ENCODE assay signal across 25 cellular contexts in the genomic region with DNA sequence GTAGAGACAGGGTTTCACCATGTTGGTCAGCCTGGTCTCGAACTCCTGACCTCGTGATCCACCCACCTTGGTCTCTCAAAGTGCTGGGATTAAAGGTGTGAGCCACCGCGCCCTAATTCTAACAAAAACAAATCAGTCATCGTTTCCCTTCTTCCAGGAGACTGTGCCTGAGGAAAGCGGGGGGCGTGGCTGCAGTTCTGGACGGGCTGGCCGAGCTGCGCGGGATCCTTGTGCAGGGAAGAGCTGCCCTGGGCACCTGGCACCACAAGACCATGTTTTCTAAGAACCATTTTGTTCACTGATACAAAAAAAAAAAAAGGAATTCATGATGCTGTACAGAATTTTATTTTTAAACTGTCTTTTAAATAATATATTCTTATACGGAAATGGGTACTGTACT.
"Had no signal": no experiment of that assay in that cellular context is flagged by ENCODE, and none has a peak within 500 bp of the region (broad histone marks: within the 10 kb centered on the region; RNA-seq: fewer than 3 reads in every experiment).

No MANE protein-coding gene starts in this region.

- H3K27ac Mint-ChIP-seq: dendritic cell treated with granulocyte-macrophage colony-stimulating factor and Interleukin-4, amounts not matched to agents 40 ng/mL and 50 ng/mL, for 4 days; effector memory CD8-positive, alpha-beta T cell; endodermal cell had no signal

- H3K27me3 ChIP-seq: colonic mucosa had no signal

- H3K9me3 ChIP-seq: colonic mucosa, esophagus muscularis mucosa, esophagus squamous epithelium, gastrocnemius medialis, gastroesophageal sphincter, heart left ventricle, heart right ventricle had no signal

- H3K27ac ChIP-seq: colonic mucosa, coronary artery, dorsolateral prefrontal cortex, epithelial cell of prostate, esophagus muscularis mucosa, esophagus squamous epithelium, foreskin keratinocyte, gastrocnemius medialis, gastroesophageal sphincter, heart left ventricle, heart right ventricle had no signal

- H3K4me3 ChIP-seq: colonic mucosa, coronary artery, dorsolateral prefrontal cortex, esophagus muscularis mucosa, esophagus squamous epithelium, gastrocnemius medialis, gastroesophageal sphincter, heart left ventricle, heart right ventricle had no signal

- H3K4me3 Mint-ChIP-seq: dendritic cell treated with granulocyte-macrophage colony-stimulating factor and Interleukin-4, amounts not matched to agents 40 ng/mL and 50 ng/mL, for 4 days; effector memory CD8-positive, alpha-beta T cell; endodermal cell had no signal

- H3K4me1 ChIP-seq: colonic mucosa, esophagus muscularis mucosa, esophagus squamous epithelium, foreskin keratinocyte, gastrocnemius medialis, gastroesophageal sphincter, heart left ventricle, heart right ventricle had no signal

- H3K9me3 Mint-ChIP-seq: dendritic cell treated with granulocyte-macrophage colony-stimulating factor and Interleukin-4, amounts not matched to agents 40 ng/mL and 50 ng/mL, for 4 days; effector memory CD8-positive, alpha-beta T cell had no signal

- ATAC-seq: effector memory CD8-positive, alpha-beta T cell; esophagus mucosa; foreskin keratinocyte; gastrocnemius medialis; gastroesophageal sphincter; heart right ventricle had no signal

- H3K36me3 ChIP-seq: colonic mucosa, gastrocnemius medialis had no signal

- DNase-seq: colonic mucosa; cortex of kidney; dermis blood vessel endothelial cell; dorsolateral prefrontal cortex; effector CD4-positive, alpha-beta T cell; effector CD8-positive, alpha-beta T cell; effector memory CD4-positive, alpha-beta T cell; effector memory CD8-positive, alpha-beta T cell; endodermal cell; erythroblast; esophagus squamous epithelium; foreskin fibroblast; foreskin keratinocyte; foreskin melanocyte; gastrocnemius medialis; glutamatergic neuron; head of caudate nucleus; heart right ventricle had no signal
